13 cellular contexts compared by ENCODE assay signal in genomic region chr18:7926526-7926925, GRCh38.
DNase-seq lines count a peak whose midpoint lies in the region; ATAC-seq, FAIRE-seq and TF ChIP-seq lines count a peak whose summit lies in the region.
"Had no signal": no experiment of that assay in that cellular context is flagged by ENCODE, and none has a peak within 500 bp of the region (broad histone marks: within the 10 kb centered on the region; RNA-seq: fewer than 3 reads in every experiment).

No MANE protein-coding gene starts in this region.

- H3K4me3 ChIP-seq in K562 (no peak overlapping the region), right lobe of liver (no peak overlapping the region)
- H3K4me3 ChIP-seq: ovary, PC-9, vagina had no signal

- CTCF ChIA-PET in Calu3 (lab: Charles Lee) = interaction anchor here (0.5 to 1.7 kb wide), 7 partner anchors 15 to 875 kb away, joined by 3 to 11 read pairs (median 5); no protein-coding TSS in a partner anchor
- CTCF ChIA-PET in K562 (lab: Yijun Ruan, JAX; ENCODE audit: low intra/inter-chr PET ratio) = interaction anchor here (0.6 kb wide), 1 partner anchor 588 kb away, joined by 4 read pairs; no protein-coding TSS in a partner anchor

- FAIRE-seq in K562 (lab: Jason Lieb, UNC) = no peak

- H2AFZ ChIP-seq in K562 (ENCODE audit: low read depth, low read length) = no peak overlapping the region
- H2AFZ ChIP-seq: PC-9 had no signal

- H3K4me1 ChIP-seq in K562 (replicated peaks in 1 of 2; ENCODE audit: control insufficient read depth in 2 of 2, insufficient read depth in 2 of 2, low read length in 2 of 2) (no peaks in the 10 kb centered on the region), right lobe of liver (peaks cover 0 to 21% (median 2%) of the 10 kb centered on the region in 4 donors)
- H3K4me1 ChIP-seq: vagina had no signal

- peak; percentile 71 for TF ChIP-seq CTCF in Calu3 (IDR thresholded peaks at IDR 0.05; ENCODE audit: unreplicated experiment)
- no peak for TF ChIP-seq CTCF in K562 (IDR thresholded peaks at IDR 0.05 in 2 of 3, conservative IDR thresholded peaks at IDR 0.05 in 1 of 3; ENCODE audit: insufficient read depth in 2 of 3, low read depth in 1 of 3, low read length in 3 of 3)
- peak; percentile 36 to 49 (median 44) for TF ChIP-seq CTCF in right lobe of liver (IDR thresholded peaks at IDR 0.05)

- H3K27me3 ChIP-seq in K562 (ENCODE audit: control insufficient read depth in 2 of 2, insufficient read depth in 2 of 2, low read length in 2 of 2) (no peaks in the 10 kb centered on the region), right lobe of liver (no peaks in the 10 kb centered on the region)
- H3K27me3 ChIP-seq: ovary, vagina had no signal

- TF ChIP-seq EP300 in K562 (IDR thresholded peaks at IDR 0.05; ENCODE audit: low read length) = no peak

- no peak for TF ChIP-seq RAD21 in K562 (CRISPR knock-in tag; conservative IDR thresholded peaks at IDR 0.05 in 1 of 2, IDR thresholded peaks at IDR 0.05 in 1 of 2)

- POLR2A ChIA-PET in K562 (lab: Yijun Ruan, JAX) = no interaction called here

- no peak overlapping the region for H3K9ac ChIP-seq in K562 (ENCODE audit: insufficient read depth in 1 of 2, low read depth in 2 of 2, low read length in 2 of 2)

- no peaks in the 10 kb centered on the region for H3K36me3 ChIP-seq in K562 (ENCODE audit: control insufficient read depth, insufficient read depth, low read length)
- no peaks in the 10 kb centered on the region for H3K36me3 ChIP-seq in right lobe of liver
- H3K36me3 ChIP-seq: ovary, vagina had no signal

- H3K27ac Mint-ChIP-seq in Calu3 (ENCODE audit: unreplicated experiment) = peak overlapping the region; percentile 86
- H3K27ac Mint-ChIP-seq in activated CD4-positive, alpha-beta T cell treated with anti-CD3 and anti-CD28 coated beads, Interleukin-2, amount 10 ng/mL, durations not matched to agents 24 days and 14 days = no peak overlapping the region
- H3K27ac Mint-ChIP-seq: activated CD4-positive, alpha-beta memory T cell treated with anti-CD3 and anti-CD28 coated beads for 36 hours had no signal

- TF ChIP-seq POLR2A in K562 (conservative IDR thresholded peaks at IDR 0.05) (no peak), right lobe of liver (IDR thresholded peaks at IDR 0.05) (no peak)

- peak overlapping the region; percentile 43 for H3K4me3 Mint-ChIP-seq in Calu3 (ENCODE audit: low read depth, unreplicated experiment)
- H3K4me3 Mint-ChIP-seq in activated CD4-positive, alpha-beta T cell treated with anti-CD3 and anti-CD28 coated beads, Interleukin-2, amount 10 ng/mL, durations not matched to agents 24 days and 14 days = no peak overlapping the region
- H3K4me3 Mint-ChIP-seq: activated CD4-positive, alpha-beta memory T cell treated with anti-CD3 and anti-CD28 coated beads for 36 hours had no signal

- H3K9me3 Mint-ChIP-seq in Calu3 (ENCODE audit: low read depth, unreplicated experiment) = no peaks in the 10 kb centered on the region
- no peaks in the 10 kb centered on the region for H3K9me3 Mint-ChIP-seq in activated CD4-positive, alpha-beta T cell treated with anti-CD3 and anti-CD28 coated beads, Interleukin-2, amount 10 ng/mL, durations not matched to agents 24 days and 14 days

- WGBS in K562 (ENCODE audit: insufficient coverage, low coverage, missing lambda C conversion rate) = 0% methylated on average over 4 of the region's 4 CpGs
- WGBS in right lobe of liver (ENCODE audit: insufficient coverage, low coverage, low lambda C conversion rate, missing lambda C conversion rate) = 38% methylated on average over 4 of the region's 4 CpGs

- DNase-seq in Calu3 = peak; percentile 78
- DNase-seq in NCI-H146 treated with DMSO at 0.1 percent for 48 hours (lab: John Stamatoyannopoulos, UW; ENCODE audit: unreplicated experiment) = peak; percentile 98
- DNase-seq in K562 (ENCODE audit: extremely low read depth in 1 of 4, low spot score in 3 of 4) = peak in 3 of 4 experiments; percentile 9 to 13 (median 11)
- DNase-seq in right lobe of liver = no peak
- no peak for DNase-seq in T-helper 1 cell
- DNase-seq in mesenteric fat pad (ENCODE audit: low spot score) = no peak
- DNase-seq in activated CD4-positive, alpha-beta T cell treated with anti-CD3 and anti-CD28 coated beads, Interleukin-2, amount 10 ng/mL, durations not matched to agents 24 days and 14 days = no peak
- no peak for DNase-seq in activated effector memory CD4-positive, alpha-beta T cell treated with Interleukin-2 at 50 U/mL for 16 hours
- DNase-seq: activated CD4-positive, alpha-beta memory T cell treated with anti-CD3 and anti-CD28 coated beads for 36 hours; DMS79; ovary; PC-9 had no signal

- H3K36me3 Mint-ChIP-seq in Calu3 (ENCODE audit: insufficient read depth, unreplicated experiment) = peaks cover 12% of the 10 kb centered on the region
- H3K36me3 Mint-ChIP-seq in activated CD4-positive, alpha-beta T cell treated with anti-CD3 and anti-CD28 coated beads, Interleukin-2, amount 10 ng/mL, durations not matched to agents 24 days and 14 days (ENCODE audit: low read depth) = no peaks in the 10 kb centered on the region
- H3K36me3 Mint-ChIP-seq: activated CD4-positive, alpha-beta memory T cell treated with anti-CD3 and anti-CD28 coated beads for 36 hours had no signal

- H3K9me3 ChIP-seq in K562 (replicated peaks; ENCODE audit: control insufficient read depth, insufficient read depth, low read depth, low read length) (no peaks in the 10 kb centered on the region), right lobe of liver (no peaks in the 10 kb centered on the region)
- H3K9me3 ChIP-seq: ovary, vagina had no signal

- in situ Hi-C loops in K562 (cut with MboI) = no loop called here

- intact Hi-C loops in Calu3 (cut with micrococcal nuclease; ENCODE audit: unreplicated experiment) (loop anchor here (1.0 kb wide), 2 partner anchors 54 to 136 kb away; no protein-coding TSS in a partner anchor), K562 (cut with micrococcal nuclease) (no loop called here), right lobe of liver (cut with DNase I) (no loop called here)
- intact Hi-C loops in activated CD4-positive, alpha-beta T cell treated with anti-CD3 and anti-CD28 coated beads, Interleukin-2, amount 10 ng/mL, durations not matched to agents 24 days and 14 days (cut with micrococcal nuclease) = no loop called here

- peaks cover 66% of the 10 kb centered on the region for H3K4me1 Mint-ChIP-seq in Calu3 (ENCODE audit: low read depth, unreplicated experiment)
- H3K4me1 Mint-ChIP-seq in activated CD4-positive, alpha-beta T cell treated with anti-CD3 and anti-CD28 coated beads, Interleukin-2, amount 10 ng/mL, durations not matched to agents 24 days and 14 days = no peaks in the 10 kb centered on the region

- no peaks in the 10 kb centered on the region for H3K9me1 ChIP-seq in K562 (ENCODE audit: control insufficient read depth, insufficient read depth, low read length)

- no peaks in the 10 kb centered on the region for H4K20me1 ChIP-seq in K562 (replicated peaks; ENCODE audit: control insufficient read depth, insufficient read depth, low read length)

- H3K27me3 Mint-ChIP-seq in Calu3 (ENCODE audit: unreplicated experiment) = no peaks in the 10 kb centered on the region
- H3K27me3 Mint-ChIP-seq in activated CD4-positive, alpha-beta T cell treated with anti-CD3 and anti-CD28 coated beads, Interleukin-2, amount 10 ng/mL, durations not matched to agents 24 days and 14 days = no peaks in the 10 kb centered on the region
- H3K27me3 Mint-ChIP-seq: activated CD4-positive, alpha-beta memory T cell treated with anti-CD3 and anti-CD28 coated beads for 36 hours had no signal

- no peaks in the 10 kb centered on the region for H3K79me2 ChIP-seq in K562 (ENCODE audit: control insufficient read depth, insufficient read depth, low read length)

- H3K27ac ChIP-seq in K562 (ENCODE audit: extremely low read depth, low read depth, low read length) = no peak overlapping the region
- H3K27ac ChIP-seq in right lobe of liver = no peak overlapping the region
- H3K27ac ChIP-seq: ovary, PC-9, vagina had no signal

- BruUV-seq in Calu3 (replicated peaks; lab: Mats Ljungman, UMichigan) = no TSS peak
- no TSS peak for BruUV-seq in K562 (replicated peaks; lab: Mats Ljungman, UMichigan)

- no peak overlapping the region for H3K4me2 ChIP-seq in K562 (ENCODE audit: insufficient read depth, low read length)
- H3K4me2 ChIP-seq: PC-9 had no signal

- ATAC-seq in K562 (peak; percentile 49; the same call in 1 of the 3 replicates), right lobe of liver (peak; percentile 71 to 84 (median 78))

TF ChIP-seq in K562, 482 proteins besides CTCF, POLR2A, EP300 and RAD21 (continues in another document):
- TF ChIP-seq SIN3B (IDR thresholded peaks at IDR 0.05; ENCODE audit: low read depth) (no peak), DACH1 (IDR thresholded peaks at IDR 0.05; ENCODE audit: partially characterized antibody) (no peak), ZNF764 (CRISPR knock-in tag; IDR thresholded peaks at IDR 0.05; ENCODE audit: low read depth) (no peak), TSC22D4 (tag; IDR thresholded peaks at IDR 0.05) (no peak), NUFIP1 (IDR thresholded peaks at IDR 0.05; ENCODE audit: partially characterized antibody) (no peak)
- TF ChIP-seq, protein P1, sequence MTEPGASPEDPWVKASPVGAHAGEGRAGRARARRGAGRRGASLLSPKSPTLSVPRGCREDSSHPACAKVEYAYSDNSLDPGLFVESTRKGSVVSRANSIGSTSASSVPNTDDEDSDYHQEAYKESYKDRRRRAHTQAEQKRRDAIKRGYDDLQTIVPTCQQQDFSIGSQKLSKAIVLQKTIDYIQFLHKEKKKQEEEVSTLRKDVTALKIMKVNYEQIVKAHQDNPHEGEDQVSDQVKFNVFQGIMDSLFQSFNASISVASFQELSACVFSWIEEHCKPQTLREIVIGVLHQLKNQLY (CRISPR knock-in tag; conservative IDR thresholded peaks at IDR 0.05) = no peak
- TF ChIP-seq, protein P2, sequence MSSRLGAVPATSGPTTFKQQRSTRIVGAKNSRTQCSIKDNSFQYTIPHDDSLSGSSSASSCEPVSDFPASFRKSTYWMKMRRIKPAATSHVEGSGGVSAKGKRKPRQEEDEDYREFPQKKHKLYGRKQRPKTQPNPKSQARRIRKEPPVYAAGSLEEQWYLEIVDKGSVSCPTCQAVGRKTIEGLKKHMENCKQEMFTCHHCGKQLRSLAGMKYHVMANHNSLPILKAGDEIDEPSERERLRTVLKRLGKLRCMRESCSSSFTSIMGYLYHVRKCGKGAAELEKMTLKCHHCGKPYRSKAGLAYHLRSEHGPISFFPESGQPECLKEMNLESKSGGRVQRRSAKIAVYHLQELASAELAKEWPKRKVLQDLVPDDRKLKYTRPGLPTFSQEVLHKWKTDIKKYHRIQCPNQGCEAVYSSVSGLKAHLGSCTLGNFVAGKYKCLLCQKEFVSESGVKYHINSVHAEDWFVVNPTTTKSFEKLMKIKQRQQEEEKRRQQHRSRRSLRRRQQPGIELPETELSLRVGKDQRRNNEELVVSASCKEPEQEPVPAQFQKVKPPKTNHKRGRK (tag; IDR thresholded peaks at IDR 0.05) = no peak

Comparison
In these comparisons a context has a peak if more than half of its experiments do, and no peak if none do; other contexts are left out.
1. DNase-seq: peak in Calu3 (single experiment), NCI-H146 treated with DMSO at 0.1 percent for 48 hours (single experiment) and K562 (3 of 4); none in right lobe of liver (0 of 3), T-helper 1 cell (0 of 5), mesenteric fat pad (single experiment), activated CD4-positive, alpha-beta T cell treated with anti-CD3 and anti-CD28 coated beads, Interleukin-2, amount 10 ng/mL, durations not matched to agents 24 days and 14 days (single experiment) and activated effector memory CD4-positive, alpha-beta T cell treated with Interleukin-2 at 50 U/mL for 16 hours (single experiment).
2. CTCF ChIP-seq: peak in Calu3 (single experiment) and right lobe of liver (4 of 4); none in K562 (0 of 3).